In genomic region chr22:42284230-42284591, GRCh38 we compare ENCODE assay signal across 1 cellular context.
TF ChIP-seq lines count a peak whose summit lies in the region.

No MANE protein-coding gene starts in this region.

TF ChIP-seq in GM23338, 12 proteins besides CTCF, POLR2A, EP300 and RAD21 (continued from another document):
- TF ChIP-seq ZNF462 (CRISPR knock-in tag; IDR thresholded peaks at IDR 0.05) (no peak), ZNF114 (CRISPR knock-in tag; IDR thresholded peaks at IDR 0.05) (no peak), REST (IDR thresholded peaks at IDR 0.05; ENCODE audit: unreplicated experiment) (no peak), EZH2 (IDR thresholded peaks at IDR 0.05; ENCODE audit: low read depth, unreplicated experiment) (no peak), CREB1 (CRISPR knock-in tag; IDR thresholded peaks at IDR 0.05; ENCODE audit: low read depth) (no peak), JUNB (IDR thresholded peaks at IDR 0.05; ENCODE audit: unreplicated experiment) (no peak), POLR2AphosphoS5 (IDR thresholded peaks at IDR 0.05; ENCODE audit: low read depth) (no peak)
